In genomic region chr1:31397360-31398095, GRCh38 we compare ENCODE assay signal across 2 cellular contexts.
A peak's percentile ranks its signal among the peaks of the same experiment; 100 is the strongest.
TF ChIP-seq lines count a peak whose summit lies in the region.

No MANE protein-coding gene starts in this region.

TF ChIP-seq in HEK293, 187 proteins besides CTCF, POLR2A, EP300 and RAD21:
- TF ChIP-seq ZNF768 (tag by site-specific recombination; IDR thresholded peaks at IDR 0.05): no peak
- no peak for TF ChIP-seq MEIS1 (CRISPR knock-in tag; IDR thresholded peaks at IDR 0.05; ENCODE audit: borderline replicate concordance)
- TF ChIP-seq ZNF404 (tag by site-specific recombination; IDR thresholded peaks at IDR 0.05): no peak
- 0 out of 2 replicates have a peak, but pooled peaks have one; percentile 18 for TF ChIP-seq GLIS2 (tag by site-specific recombination; IDR thresholded peaks at IDR 0.05)

TF ChIP-seq in HepG2, 621 proteins besides CTCF, POLR2A, EP300 and RAD21:
- TF ChIP-seq TBX3 (IDR thresholded peaks at IDR 0.05; ENCODE audit: borderline replicate concordance) (no peak), SMAD3 (CRISPR knock-in tag; IDR thresholded peaks at IDR 0.05) (no peak), ZNF232 (CRISPR knock-in tag; IDR thresholded peaks at IDR 0.05; ENCODE audit: borderline replicate concordance) (no peak), USF2 (IDR thresholded peaks at IDR 0.05; ENCODE audit: low read depth, low read length) (no peak), USF2 (CRISPR knock-in tag; IDR thresholded peaks at IDR 0.05; ENCODE audit: borderline replicate concordance) (no peak), PBX3 (CRISPR knock-in tag; IDR thresholded peaks at IDR 0.05; ENCODE audit: borderline replicate concordance) (no peak), EEA1 (CRISPR knock-in tag; IDR thresholded peaks at IDR 0.05; ENCODE audit: borderline replicate concordance) (no peak)
